ENCODE assay signal across 17 cellular contexts in genomic region chr1:159953866-159954515, GRCh38. TPM values are rescaled to one million over a fixed set of nuclear protein-coding genes. Genes with fewer than 3 reads are reported as not detected.
DNase-seq lines count a peak whose midpoint lies in the region; ATAC-seq, FAIRE-seq and TF ChIP-seq lines count a peak whose summit lies in the region.
"Had no signal": no experiment of that assay in that cellular context is flagged by ENCODE, and none has a peak within 500 bp of the region (broad histone marks: within the 10 kb centered on the region; RNA-seq: fewer than 3 reads in every experiment).

Gene SLAMF9, minus strand, starts transcription at chr1:159954237. Its CDS starts 100 bp downstream, at chr1:159954137.

- peaks cover 44 to 70% of the 10 kb centered on the region in 2 donors for H3K27me3 Mint-ChIP-seq in effector memory CD8-positive, alpha-beta T cell

- no peak within 1 kb of the TSS for H3K27ac Mint-ChIP-seq in effector memory CD8-positive, alpha-beta T cell
- H3K27ac Mint-ChIP-seq: progenitor cell of endocrine pancreas had no signal

- no peak within 1 kb of the TSS for H3K9ac ChIP-seq in smooth muscle cell (ENCODE audit: low read depth)

- intact Hi-C loops in PC-9 (cut with micrococcal nuclease; ENCODE audit: unreplicated experiment) (no loop called here), spleen (cut with DNase I; ENCODE audit: low total_unique reads) (no loop called here)

- H3F3A ChIP-seq in PC-9 (ENCODE audit: insufficient read depth, low read depth) (no peaks in the 10 kb centered on the region; the same call in 1 of the 2 replicates), smooth muscle cell (ENCODE audit: low read depth) (no peaks in the 10 kb centered on the region)

- TF ChIP-seq CTCF in PC-9 (conservative IDR thresholded peaks at IDR 0.05) (no peak), spleen (IDR thresholded peaks at IDR 0.05 in 8 of 11, conservative IDR thresholded peaks at IDR 0.05 in 3 of 11) (no peak), smooth muscle cell (IDR thresholded peaks at IDR 0.05; ENCODE audit: borderline replicate concordance, insufficient read depth, poor library complexity, severe bottlenecking) (no peak)

- POLR2A ChIA-PET in PC-9 (lab: Charles Lee; ENCODE audit: unreplicated experiment): interaction anchor here (0.6 kb wide), 1 partner anchor 42 kb away, joined by 4 read pairs; no protein-coding TSS in a partner anchor

- H3K27ac ChIP-seq in PC-9 (no peak within 1 kb of the TSS), spleen (no peak within 1 kb of the TSS), smooth muscle cell (ENCODE audit: low read depth) (no peak within 1 kb of the TSS)
- H3K27ac ChIP-seq: suprapubic skin had no signal

- no peak for FAIRE-seq in GM19239 (lab: Jason Lieb, UNC)

- no peaks in the 10 kb centered on the region for H3K36me3 ChIP-seq in PC-9 (ENCODE audit: low read depth)
- H3K36me3 ChIP-seq in spleen: no peaks in the 10 kb centered on the region
- H3K36me3 ChIP-seq in smooth muscle cell (ENCODE audit: low read depth): no peaks in the 10 kb centered on the region
- H3K36me3 ChIP-seq: suprapubic skin had no signal

- H3K4me3 ChIP-seq in PC-9 (no peak within 1 kb of the TSS), spleen (no peak within 1 kb of the TSS), smooth muscle cell (no peak within 1 kb of the TSS)
- H3K4me3 ChIP-seq: suprapubic skin had no signal

- H3K4me3 Mint-ChIP-seq in effector memory CD8-positive, alpha-beta T cell: no peak within 1 kb of the TSS

- H3K4me1 Mint-ChIP-seq in effector memory CD8-positive, alpha-beta T cell (ENCODE audit: low read depth in 2 of 2): no peaks in the 10 kb centered on the region

- TF ChIP-seq POLR2A in spleen (IDR thresholded peaks at IDR 0.05): no peak

- H3K27me3 ChIP-seq in PC-9 (ENCODE audit: insufficient read depth, low read depth) (no peaks in the 10 kb centered on the region), spleen (replicated peaks in 1 of 7) (peaks cover 0 to 31% (median 4%) of the 10 kb centered on the region in 7 donors), smooth muscle cell (ENCODE audit: low read depth) (no peaks in the 10 kb centered on the region)

- H3K36me3 Mint-ChIP-seq in effector memory CD8-positive, alpha-beta T cell (ENCODE audit: insufficient read depth): no peaks in the 10 kb centered on the region

- H3K9me3 Mint-ChIP-seq in effector memory CD8-positive, alpha-beta T cell: no peaks in the 10 kb centered on the region

- CTCF ChIA-PET in PC-9 (lab: Charles Lee): no interaction called here

- H4K20me1 ChIP-seq in PC-9 (ENCODE audit: insufficient read depth) (no peaks in the 10 kb centered on the region), smooth muscle cell (ENCODE audit: low read depth) (no peaks in the 10 kb centered on the region)

- BruUV-seq in PC-9 (replicated peaks; lab: Mats Ljungman, UMichigan): no TSS peak

- H3K4me2 ChIP-seq in PC-9: peak within 1 kb of the TSS; percentile 8; the same call in 1 of the 2 replicates
- H3K4me2 ChIP-seq in smooth muscle cell: no peak within 1 kb of the TSS

- no peaks in the 10 kb centered on the region for H3K9me2 ChIP-seq in PC-9 (ENCODE audit: insufficient read depth)

- H2AFZ ChIP-seq in PC-9 (no peak within 1 kb of the TSS), smooth muscle cell (ENCODE audit: low read depth) (no peak within 1 kb of the TSS)

- H3K9me3 ChIP-seq in PC-9 (ENCODE audit: insufficient read depth, low read depth) (no peaks in the 10 kb centered on the region), spleen (no peaks in the 10 kb centered on the region), smooth muscle cell (replicated peaks; ENCODE audit: low read depth) (no peaks in the 10 kb centered on the region)
- H3K9me3 ChIP-seq: suprapubic skin had no signal

- H3K4me1 ChIP-seq in PC-9 (replicated peaks; ENCODE audit: insufficient read depth) (peaks cover 15% of the 10 kb centered on the region), spleen (no peaks in the 10 kb centered on the region), smooth muscle cell (ENCODE audit: low read depth) (no peaks in the 10 kb centered on the region)

- peak; percentile 17 for DNase-seq in activated CD8-positive, alpha-beta memory T cell treated with anti-CD3 and anti-CD28 coated beads, Interleukin-2, amount 50 U/mL, for 48 hours
- no peak for DNase-seq in activated CD8-positive, alpha-beta memory T cell treated with anti-CD3 and anti-CD28 coated beads, Interleukin-2, amount 50 U/mL, for 4 hours
- DNase-seq in PC-9 (no peak), spleen (peak; percentile 61), SW480 (ENCODE audit: low spot score) (no peak), smooth muscle cell (lab: John Stamatoyannopoulos, UW; ENCODE audit: unreplicated experiment) (no peak), GM19239 (ENCODE audit: insufficient read length, low spot score) (no peak)
- DNase-seq in effector memory CD8-positive, alpha-beta T cell: no peak
- DNase-seq: ACHN; DND-41; effector CD4-positive, alpha-beta T cell; NCI-H1092; NCI-H510A treated with DMSO at 0.1 percent for 48 hours had no signal

- H3K79me2 ChIP-seq in PC-9 (ENCODE audit: low read depth): no peaks in the 10 kb centered on the region
- no peaks in the 10 kb centered on the region for H3K79me2 ChIP-seq in smooth muscle cell (ENCODE audit: low read depth)

- ATAC-seq in effector memory CD8-positive, alpha-beta T cell (replicated peaks): peak; percentile 14

- 61 to 75% (median 70%) methylated on average over 8 of the region's 8 CpGs for WGBS in spleen, 5 donors
- 69% methylated on average over 8 of the region's 8 CpGs for WGBS in smooth muscle cell (ENCODE audit: low lambda C conversion rate)

RNA-seq across cellular contexts. Expression of gene SLAMF9, which starts in this region (rescaled TPM):
- total RNA-seq in PC-9 (2021): 0.58 and 0.94 TPM in 2 replicates
- 1 to 10 TPM in 1 of 7 donors, under 1 TPM in 2, not detected in 4; 0.67 to 1.3 (median 0.89) TPM for total RNA-seq in spleen
- under 1 TPM; 0.14 to 0.26 (median 0.22) TPM for polyA plus RNA-seq in spleen
- total RNA-seq in smooth muscle cell: 1.3 TPM in 1 of 2 replicates, not detected in the other
- 1.8 and 2.1 TPM in 2 replicates for polyA plus RNA-seq in smooth muscle cell
- total RNA-seq: mesenteric fat pad; progenitor cell of endocrine pancreas; suprapubic skin; T-helper 1 cell treated with Interleukin-12 subunit alpha and Interleukin-12 subunit beta and Interleukin-4 antibody, amounts not matched to agents 30 ng/mL and 1 ng/mL, for 36 hours had no signal

Comparison
In these comparisons a context has a peak if more than half of its experiments do, and no peak if none do; other contexts are left out.
1. DNase-seq: peak in activated CD8-positive, alpha-beta memory T cell treated with anti-CD3 and anti-CD28 coated beads, Interleukin-2, amount 50 U/mL, for 48 hours (single experiment) and spleen (single experiment); none in activated CD8-positive, alpha-beta memory T cell treated with anti-CD3 and anti-CD28 coated beads, Interleukin-2, amount 50 U/mL, for 4 hours (single experiment), PC-9 (0 of 2), effector memory CD8-positive, alpha-beta T cell (0 of 3), SW480 (single experiment), smooth muscle cell (single experiment) and GM19239 (single experiment).